Comparison of ENCODE assay signal across 19 cellular contexts in the genomic region with DNA sequence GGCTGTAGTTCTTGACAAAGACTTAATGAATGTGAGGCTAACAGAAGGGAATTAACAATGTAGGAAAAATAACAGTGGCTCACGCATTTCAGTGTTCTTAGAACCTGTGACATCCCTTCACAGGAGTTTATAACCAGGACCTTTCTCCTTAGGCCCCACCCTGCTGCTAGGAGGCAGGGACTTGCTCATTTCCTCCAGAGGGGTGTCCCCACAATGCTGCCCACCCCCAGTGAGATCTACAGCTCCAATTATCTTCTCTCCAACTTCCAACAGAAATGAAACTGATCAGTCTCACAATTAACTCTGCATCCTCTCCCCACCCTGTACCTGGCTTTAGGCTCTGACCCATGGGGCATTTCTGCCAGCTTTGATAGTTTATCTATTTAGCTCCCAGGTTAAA.
A peak's percentile ranks its signal among the peaks of the same experiment; 100 is the strongest.
DNase-seq lines count a peak whose midpoint lies in the region; ATAC-seq lines count a peak whose summit lies in the region.
"Had no signal": no experiment of that assay in that cellular context is flagged by ENCODE, and none has a peak within 500 bp of the region (broad histone marks: within the 10 kb centered on the region; RNA-seq: fewer than 3 reads in every experiment).

No MANE protein-coding gene starts in this region.

- POLR2A ChIA-PET in CD8-positive, alpha-beta memory T cell (lab: Charles Lee): no interaction called here
- POLR2A ChIA-PET in naive thymus-derived CD8-positive, alpha-beta T cell (lab: Charles Lee): no interaction called here

- no peaks in the 10 kb centered on the region for H3K9me3 ChIP-seq in CD8-positive, alpha-beta memory T cell (ENCODE audit: low read length)

- H3K9me3 Mint-ChIP-seq in activated CD4-positive, alpha-beta T cell treated with anti-CD3 and anti-CD28 coated beads, Interleukin-2, amount 10 ng/mL, durations not matched to agents 24 days and 14 days: no peaks in the 10 kb centered on the region
- no peaks in the 10 kb centered on the region for H3K9me3 Mint-ChIP-seq in CD8-positive, alpha-beta memory T cell
- H3K9me3 Mint-ChIP-seq in activated naive CD8-positive, alpha-beta T cell treated with anti-CD3 and anti-CD28 coated beads, Interleukin-2, amount 50 U/mL, for 24 hours: no peaks in the 10 kb centered on the region
- H3K9me3 Mint-ChIP-seq in naive thymus-derived CD8-positive, alpha-beta T cell: no peaks in the 10 kb centered on the region
- H3K9me3 Mint-ChIP-seq: CD14-positive monocyte had no signal

- DNase-seq in activated CD4-positive, alpha-beta T cell treated with anti-CD3 and anti-CD28 coated beads, Interleukin-2, amount 10 ng/mL, durations not matched to agents 24 days and 14 days: peak; percentile 51
- no peak for DNase-seq in activated CD4-positive, alpha-beta T cell treated with anti-CD3 and anti-CD28 coated beads for 1 hour
- DNase-seq in CD8-positive, alpha-beta memory T cell: no peak
- DNase-seq in activated naive CD8-positive, alpha-beta T cell treated with anti-CD3 and anti-CD28 coated beads, Interleukin-2, amount 50 U/mL, for 24 hours: no peak
- no peak for DNase-seq in naive thymus-derived CD8-positive, alpha-beta T cell
- no peak for DNase-seq in HuH-7 (ENCODE audit: low spot score)
- no peak for DNase-seq in cerebellum (ENCODE audit: low spot score)
- DNase-seq: GF-D8, Karpas-422, MM.1S, NCI-H1105, NCI-H187, NCI-H2171, NCI-H748 treated with DMSO at 0.1 percent for 48 hours, Right ventricle myocardium superior had no signal

- CTCF ChIA-PET in CD8-positive, alpha-beta memory T cell (lab: Charles Lee): no interaction called here

- intact Hi-C loops in activated CD4-positive, alpha-beta T cell treated with anti-CD3 and anti-CD28 coated beads, Interleukin-2, amount 10 ng/mL, durations not matched to agents 24 days and 14 days (cut with micrococcal nuclease): loop anchor here (5.0 kb wide), 1 partner anchor 277 kb away; no protein-coding TSS in a partner anchor

- H3K4me3 ChIP-seq in CD8-positive, alpha-beta memory T cell (ENCODE audit: low read length): no peak overlapping the region
- H3K4me3 ChIP-seq: GM23248 had no signal

- no peak overlapping the region for H3K27ac ChIP-seq in CD8-positive, alpha-beta memory T cell (ENCODE audit: low read depth, low read length)
- H3K27ac ChIP-seq: GM23248 had no signal

- no peaks in the 10 kb centered on the region for H3K27me3 ChIP-seq in CD8-positive, alpha-beta memory T cell (ENCODE audit: insufficient read depth, low read length, poor library complexity, severe bottlenecking)

- H3K36me3 ChIP-seq in CD8-positive, alpha-beta memory T cell (ENCODE audit: insufficient read depth, low read length): peaks cover 24% of the 10 kb centered on the region

- H3K4me3 Mint-ChIP-seq in activated CD4-positive, alpha-beta T cell treated with anti-CD3 and anti-CD28 coated beads, Interleukin-2, amount 10 ng/mL, durations not matched to agents 24 days and 14 days: no peak overlapping the region
- no peak overlapping the region for H3K4me3 Mint-ChIP-seq in CD8-positive, alpha-beta memory T cell
- H3K4me3 Mint-ChIP-seq in activated naive CD8-positive, alpha-beta T cell treated with anti-CD3 and anti-CD28 coated beads, Interleukin-2, amount 50 U/mL, for 24 hours: no peak overlapping the region
- no peak overlapping the region for H3K4me3 Mint-ChIP-seq in naive thymus-derived CD8-positive, alpha-beta T cell
- H3K4me3 Mint-ChIP-seq: CD14-positive monocyte had no signal

- no peaks in the 10 kb centered on the region for H3K4me1 ChIP-seq in CD8-positive, alpha-beta memory T cell (ENCODE audit: insufficient read depth, low read length)

- ATAC-seq in activated naive CD8-positive, alpha-beta T cell treated with anti-CD3 and anti-CD28 coated beads, Interleukin-2, amount 50 U/mL, for 24 hours: no peak
- no peak for ATAC-seq in naive thymus-derived CD8-positive, alpha-beta T cell
- ATAC-seq in HG03045 (IDR thresholded peaks at IDR 0.05; ENCODE audit: unreplicated experiment): no peak
- ATAC-seq: Panc1 had no signal

- H3K36me3 Mint-ChIP-seq in activated CD4-positive, alpha-beta T cell treated with anti-CD3 and anti-CD28 coated beads, Interleukin-2, amount 10 ng/mL, durations not matched to agents 24 days and 14 days (ENCODE audit: low read depth): peaks cover 21% of the 10 kb centered on the region
- H3K36me3 Mint-ChIP-seq in CD8-positive, alpha-beta memory T cell: peaks cover 4 to 62% (median 17%) of the 10 kb centered on the region in 3 donors
- H3K36me3 Mint-ChIP-seq in activated naive CD8-positive, alpha-beta T cell treated with anti-CD3 and anti-CD28 coated beads, Interleukin-2, amount 50 U/mL, for 24 hours (ENCODE audit: low read depth): peaks cover 11% of the 10 kb centered on the region
- H3K36me3 Mint-ChIP-seq in naive thymus-derived CD8-positive, alpha-beta T cell: peaks cover 5 to 54% (median 9%) of the 10 kb centered on the region in 3 donors

- no peak overlapping the region for H3K27ac Mint-ChIP-seq in activated CD4-positive, alpha-beta T cell treated with anti-CD3 and anti-CD28 coated beads, Interleukin-2, amount 10 ng/mL, durations not matched to agents 24 days and 14 days
- peak overlapping the region in 5 of 8 donors; percentile 7 to 88 (median 47) for H3K27ac Mint-ChIP-seq in CD8-positive, alpha-beta memory T cell
- H3K27ac Mint-ChIP-seq in activated naive CD8-positive, alpha-beta T cell treated with anti-CD3 and anti-CD28 coated beads, Interleukin-2, amount 50 U/mL, for 24 hours: peak overlapping the region; percentile 54
- peak overlapping the region in 8 of 10 donors; percentile 1 to 76 (median 26) for H3K27ac Mint-ChIP-seq in naive thymus-derived CD8-positive, alpha-beta T cell
- H3K27ac Mint-ChIP-seq: CD14-positive monocyte had no signal

- H3K27me3 Mint-ChIP-seq in activated CD4-positive, alpha-beta T cell treated with anti-CD3 and anti-CD28 coated beads, Interleukin-2, amount 10 ng/mL, durations not matched to agents 24 days and 14 days: no peaks in the 10 kb centered on the region
- H3K27me3 Mint-ChIP-seq in CD8-positive, alpha-beta memory T cell: no peaks in the 10 kb centered on the region
- H3K27me3 Mint-ChIP-seq in activated naive CD8-positive, alpha-beta T cell treated with anti-CD3 and anti-CD28 coated beads, Interleukin-2, amount 50 U/mL, for 24 hours: no peaks in the 10 kb centered on the region
- H3K27me3 Mint-ChIP-seq in naive thymus-derived CD8-positive, alpha-beta T cell: no peaks in the 10 kb centered on the region

- no peaks in the 10 kb centered on the region for H3K4me1 Mint-ChIP-seq in activated CD4-positive, alpha-beta T cell treated with anti-CD3 and anti-CD28 coated beads, Interleukin-2, amount 10 ng/mL, durations not matched to agents 24 days and 14 days
- peaks cover 0 to 4% (median 0%) of the 10 kb centered on the region in 3 donors for H3K4me1 Mint-ChIP-seq in CD8-positive, alpha-beta memory T cell
- no peaks in the 10 kb centered on the region for H3K4me1 Mint-ChIP-seq in activated naive CD8-positive, alpha-beta T cell treated with anti-CD3 and anti-CD28 coated beads, Interleukin-2, amount 50 U/mL, for 24 hours
- peaks cover 0 to 1% (median 0%) of the 10 kb centered on the region in 4 donors for H3K4me1 Mint-ChIP-seq in naive thymus-derived CD8-positive, alpha-beta T cell
- H3K4me1 Mint-ChIP-seq: CD14-positive monocyte had no signal
